In genomic region chr1:228837817-228838716, GRCh38 we compare ENCODE assay signal across 1 cellular context.
A peak's percentile ranks its signal among the peaks of the same experiment; 100 is the strongest.
TF ChIP-seq lines count a peak whose summit lies in the region.

No MANE protein-coding gene starts in this region.

TF ChIP-seq in K562, 482 proteins besides CTCF, POLR2A, EP300 and RAD21 (continued from another document and continues in another):
- TF ChIP-seq ZNF318 (IDR thresholded peaks at IDR 0.05; ENCODE audit: borderline replicate concordance in 1 of 2, low read depth in 1 of 2) (peak in 1 of 2 experiments; percentile 57; a peak in 2 of 4 replicates), SMARCA5 (IDR thresholded peaks at IDR 0.05) (no peak), ZNF324 (CRISPR knock-in tag; IDR thresholded peaks at IDR 0.05) (no peak), BRD4 (IDR thresholded peaks at IDR 0.05) (0 out of 2 replicates have a peak, but pooled peaks have one; percentile 18), ZNF143 (CRISPR knock-in tag; IDR thresholded peaks at IDR 0.05) (no peak), RCOR1 (IDR thresholded peaks at IDR 0.05; ENCODE audit: borderline replicate concordance in 1 of 2, low read depth in 2 of 2, low read length in 2 of 2) (0 out of 4 replicates have a peak, but pooled peaks of 1 of the 2 experiments have one; percentile 48), HLTF (IDR thresholded peaks at IDR 0.05) (peak; percentile 11; the same call in 1 of the 2 replicates), HNRNPUL1 (IDR thresholded peaks at IDR 0.05; ENCODE audit: low read length) (no peak), ZNF165 (CRISPR knock-in tag; IDR thresholded peaks at IDR 0.05; ENCODE audit: borderline replicate concordance) (no peak), FOXO4 (CRISPR knock-in tag; IDR thresholded peaks at IDR 0.05) (no peak), SMAD4 (CRISPR knock-in tag; conservative IDR thresholded peaks at IDR 0.05) (peak; percentile 31; the same call in 1 of the 2 replicates), CSDE1 (IDR thresholded peaks at IDR 0.05) (no peak), ZC3H4 (CRISPR knock-in tag; IDR thresholded peaks at IDR 0.05; ENCODE audit: borderline replicate concordance) (no peak), BRF1 (IDR thresholded peaks at IDR 0.05; ENCODE audit: borderline replicate concordance, extremely low read depth, insufficient read length) (no peak), SPI1 (IDR thresholded peaks at IDR 0.05; ENCODE audit: borderline replicate concordance, low read depth, low read length) (no peak), ELF2 (CRISPR knock-in tag; IDR thresholded peaks at IDR 0.05) (no peak), ZNF436 (CRISPR knock-in tag; IDR thresholded peaks at IDR 0.05) (no peak), ZNF444 (CRISPR knock-in tag; IDR thresholded peaks at IDR 0.05) (no peak), ETS1 (conservative IDR thresholded peaks at IDR 0.05; ENCODE audit: control insufficient read depth, low read depth, low read length) (no peak), ZNF174 (CRISPR knock-in tag; IDR thresholded peaks at IDR 0.05) (no peak), E2F8 (IDR thresholded peaks at IDR 0.05; ENCODE audit: low read depth, partially characterized antibody) (no peak), NELFE (IDR thresholded peaks at IDR 0.05; ENCODE audit: insufficient read depth, insufficient read length) (no peak), SMAD2 (IDR thresholded peaks at IDR 0.05; ENCODE audit: low read depth, low read length) (no peak), SMARCE1 (IDR thresholded peaks at IDR 0.05) (peak; percentile 88), MCM2 (IDR thresholded peaks at IDR 0.05; ENCODE audit: low read depth) (no peak), RBM17 (IDR thresholded peaks at IDR 0.05; ENCODE audit: borderline replicate concordance, low read depth, low read length) (no peak), YBX1 (IDR thresholded peaks at IDR 0.05) (no peak), SMARCA4 (IDR thresholded peaks at IDR 0.05) (peak; percentile 84), MEF2A (IDR thresholded peaks at IDR 0.05; ENCODE audit: control insufficient read depth, low read depth, low read length) (no peak), MAZ (CRISPR knock-in tag; conservative IDR thresholded peaks at IDR 0.05 in 1 of 2, IDR thresholded peaks at IDR 0.05 in 1 of 2) (peak in 1 of 2 experiments; percentile 27; a peak in 1 of 4 replicates), CTCFL (IDR thresholded peaks at IDR 0.05; ENCODE audit: borderline replicate concordance, insufficient read depth, low read depth, low read length, poor library complexity, severe bottlenecking) (no peak), JUN (IDR thresholded peaks at IDR 0.05; ENCODE audit: borderline replicate concordance, low read depth, low read length) (peak; percentile 92), JUN (CRISPR knock-in tag; IDR thresholded peaks at IDR 0.05; ENCODE audit: borderline replicate concordance) (no peak), MTA1 (IDR thresholded peaks at IDR 0.05; ENCODE audit: borderline replicate concordance) (0 out of 2 replicates have a peak, but pooled peaks have one; percentile 14), ZNF77 (CRISPR knock-in tag; IDR thresholded peaks at IDR 0.05) (no peak), JUND (IDR thresholded peaks at IDR 0.05; ENCODE audit: borderline replicate concordance, low read depth, low read length) (peak; percentile 94), JUND (tag; IDR thresholded peaks at IDR 0.05; ENCODE audit: borderline replicate concordance, low read depth, low read length) (peak; percentile 96; the same call in 2 of the 3 replicates), IRF2 (CRISPR knock-in tag; IDR thresholded peaks at IDR 0.05) (no peak), DDX20 (tag; IDR thresholded peaks at IDR 0.05; ENCODE audit: low read depth) (no peak), TBP (optimal IDR thresholded peaks at IDR 0.05; ENCODE audit: low read depth, low read length) (no peak), E2F6 (IDR thresholded peaks at IDR 0.05; ENCODE audit: borderline replicate concordance in 1 of 2, extremely low read depth in 1 of 2, insufficient read depth in 1 of 2, insufficient read length in 1 of 2, low read depth in 1 of 2, low read length in 1 of 2, poor library complexity in 1 of 2, severe bottlenecking in 1 of 2) (no peak), MXI1 (IDR thresholded peaks at IDR 0.05; ENCODE audit: low read depth, low read length) (no peak), MTA3 (IDR thresholded peaks at IDR 0.05; ENCODE audit: borderline replicate concordance) (peak; percentile 62; the same call in 1 of the 2 replicates), SOX6 (IDR thresholded peaks at IDR 0.05) (peak; percentile 88), RUNX1 (IDR thresholded peaks at IDR 0.05; ENCODE audit: low read depth) (no peak), TRIM24 (IDR thresholded peaks at IDR 0.05) (peak in 1 of 2 experiments; percentile 39; a peak in 1 of 4 replicates), TSHZ1 (CRISPR knock-in tag; IDR thresholded peaks at IDR 0.05) (no peak)
